In genomic region chr15:64355559-64356442, GRCh38 we compare ENCODE assay signal across 1 cellular context.
TF ChIP-seq lines count a peak whose summit lies in the region.

CSNK1G1 (minus strand) TSS chr15:64356173; CDS start chr15:64300499, 55,674 bp downstream.

TF ChIP-seq in HepG2, 621 proteins besides CTCF, POLR2A, EP300 and RAD21 (continued from another document):
- TF ChIP-seq ZBED4 (CRISPR knock-in tag; IDR thresholded peaks at IDR 0.05; ENCODE audit: borderline replicate concordance) (0 out of 2 replicates have a peak, but pooled peaks have one; percentile 60), SIN3B (IDR thresholded peaks at IDR 0.05; ENCODE audit: low read length) (peak; percentile 59; the same call in 1 of the 2 replicates), ZNF335 (CRISPR knock-in tag; IDR thresholded peaks at IDR 0.05) (peak; percentile 79), FOXC1 (CRISPR knock-in tag; IDR thresholded peaks at IDR 0.05; ENCODE audit: borderline replicate concordance) (no peak), ZNF224 (CRISPR knock-in tag; IDR thresholded peaks at IDR 0.05) (0 out of 2 replicates have a peak, but pooled peaks have one; percentile 15), RFXANK (CRISPR knock-in tag; IDR thresholded peaks at IDR 0.05) (no peak), TFDP2 (CRISPR knock-in tag; IDR thresholded peaks at IDR 0.05) (peak; percentile 60; the same call in 1 of the 2 replicates), ZNF607 (CRISPR knock-in tag; IDR thresholded peaks at IDR 0.05; ENCODE audit: borderline replicate concordance) (0 out of 2 replicates have a peak, but pooled peaks have one; percentile 56), NFKB2 (CRISPR knock-in tag; IDR thresholded peaks at IDR 0.05; ENCODE audit: borderline replicate concordance) (peak; percentile 11; the same call in 1 of the 2 replicates), ZNF691 (CRISPR knock-in tag; IDR thresholded peaks at IDR 0.05; ENCODE audit: borderline replicate concordance, low read depth) (0 out of 2 replicates have a peak, but pooled peaks have one; percentile 32), HIVEP1 (CRISPR knock-in tag; IDR thresholded peaks at IDR 0.05) (peak; percentile 21; the same call in 1 of the 2 replicates), THAP11 (CRISPR knock-in tag; IDR thresholded peaks at IDR 0.05) (peak; percentile 93)
